10 cellular contexts compared by ENCODE assay signal in genomic region chr5:81212211-81212687, GRCh38. TPM values are rescaled to one million over a fixed set of nuclear protein-coding genes. Genes with fewer than 3 reads are reported as not detected.
DNase-seq lines count a peak whose midpoint lies in the region; ATAC-seq and TF ChIP-seq lines count a peak whose summit lies in the region.
"Had no signal": no experiment of that assay in that cellular context is flagged by ENCODE, and none has a peak within 500 bp of the region (broad histone marks: within the 10 kb centered on the region; RNA-seq: fewer than 3 reads in every experiment).

No MANE protein-coding gene starts in this region.

- no peaks in the 10 kb centered on the region for H3K36me3 ChIP-seq in psoas muscle (ENCODE audit: insufficient read depth in 1 of 2, low read depth in 1 of 2)

- DNase-seq in GM12864 (ENCODE audit: low read depth) (no peak), germinal center (ENCODE audit: low spot score) (peak; percentile 41), GM19240 (ENCODE audit: insufficient read length, low spot score) (no peak), psoas muscle (no peak), NCI-H524 (lab: John Stamatoyannopoulos, UW) (no peak)
- DNase-seq: activated gamma-delta T cell treated with Interleukin-2 at 50 U/mL for 16 hours, esophagus squamous epithelium had no signal

- TF ChIP-seq CTCF in GM12864 (IDR thresholded peaks at IDR 0.05; ENCODE audit: low read depth, low read length, missing control alignments) (peak; percentile 22), psoas muscle (IDR thresholded peaks at IDR 0.05) (no peak)

- H3K27me3 ChIP-seq in psoas muscle (ENCODE audit: insufficient read depth in 3 of 3, low read length in 2 of 3), result no peaks in the 10 kb centered on the region
- H3K27me3 ChIP-seq: esophagus squamous epithelium had no signal

- H3K9me3 ChIP-seq in psoas muscle, result no peaks in the 10 kb centered on the region
- H3K9me3 ChIP-seq: esophagus squamous epithelium had no signal

- ATAC-seq in GM19452 (IDR thresholded peaks at IDR 0.05; ENCODE audit: unreplicated experiment) (peak; percentile 47), HG03439 (IDR thresholded peaks at IDR 0.05; ENCODE audit: unreplicated experiment) (peak; percentile 66), HG03139 (IDR thresholded peaks at IDR 0.05; ENCODE audit: unreplicated experiment) (no peak), psoas muscle (no peak)

- no peaks in the 10 kb centered on the region for H3K4me1 ChIP-seq in psoas muscle
- H3K4me1 ChIP-seq: esophagus squamous epithelium had no signal

- whole genome bisulfite sequencing in psoas muscle, 3 donors, result 92 to 95% (median 94%) methylated on average over 11 of the region's 11 CpGs

- no peak overlapping the region for H3K27ac ChIP-seq in psoas muscle
- H3K27ac ChIP-seq: esophagus squamous epithelium had no signal

- intact Hi-C loops in psoas muscle (cut with DNase I), result no loop called here

- H3K4me3 ChIP-seq in GM12864 (ENCODE audit: low read depth, low read length), result no peak overlapping the region
- H3K4me3 ChIP-seq in psoas muscle, result no peak overlapping the region
- H3K4me3 ChIP-seq: esophagus squamous epithelium had no signal

RNA-seq across cellular contexts. Expression of gene CKMT2, which starts 20.9 kb away (rescaled TPM):
- total RNA-seq in psoas muscle, result 100 to 1,000 TPM; 517 to 907 (median 611) TPM
- polyA plus RNA-seq in psoas muscle, result 1,000 to 10,000 TPM in 1 of 3 donors, 100 to 1,000 TPM in 2; 606 to 1,358 (median 830) TPM

Comparison
In these comparisons a context has a peak if more than half of its experiments do, and no peak if none do; other contexts are left out.
1. ATAC-seq: peak in GM19452 (single experiment) and HG03439 (single experiment); none in HG03139 (single experiment) and psoas muscle (0 of 4).